Comparison of ENCODE assay signal across 13 cellular contexts in genomic region chr2:234202601-234203000, GRCh38.
"Had no signal": no experiment of that assay in that cellular context is flagged by ENCODE, and none has a peak within 500 bp of the region (broad histone marks: within the 10 kb centered on the region; RNA-seq: fewer than 3 reads in every experiment).

No MANE protein-coding gene starts in this region.

- ATAC-seq: natural killer cell treated with Interleukin-12 subunit alpha and Interleukin-12 subunit beta and Interleukin-15 and Interleukin-18, amount 100 ng/mL, for 72 hours; T-cell had no signal

- H3K27ac ChIP-seq: colonic mucosa, VCaP had no signal

- H3K27me3 ChIP-seq: ascending aorta, colonic mucosa had no signal

- DNase-seq: activated CD4-positive, alpha-beta memory T cell treated with anti-CD3 and anti-CD28 coated beads, Interleukin-2, amount 10 ng/mL, durations not matched to agents 7 days and 5 days; activated CD8-positive, alpha-beta memory T cell treated with anti-CD3 and anti-CD28 coated beads, Interleukin-2, amount 50 U/mL, for 4 hours; activated naive CD4-positive, alpha-beta T cell; colonic mucosa; effector CD8-positive, alpha-beta T cell; occipital lobe; stimulated activated CD4-positive, alpha-beta T cell treated with anti-CD3 and anti-CD28 coated beads, Interleukin-2, amount 100 ng/mL, for 48 hours; stimulated activated naive CD4-positive, alpha-beta T cell treated with Interleukin-2 at 50 U/mL for 16 hours; T-cell had no signal

- H3K9me3 ChIP-seq: ascending aorta, colonic mucosa had no signal

- H3K36me3 ChIP-seq: ascending aorta, colonic mucosa had no signal

- H3K4me3 ChIP-seq: ascending aorta, colonic mucosa, lung had no signal

- H3K4me1 ChIP-seq: ascending aorta, colonic mucosa had no signal
